In the genomic region with DNA sequence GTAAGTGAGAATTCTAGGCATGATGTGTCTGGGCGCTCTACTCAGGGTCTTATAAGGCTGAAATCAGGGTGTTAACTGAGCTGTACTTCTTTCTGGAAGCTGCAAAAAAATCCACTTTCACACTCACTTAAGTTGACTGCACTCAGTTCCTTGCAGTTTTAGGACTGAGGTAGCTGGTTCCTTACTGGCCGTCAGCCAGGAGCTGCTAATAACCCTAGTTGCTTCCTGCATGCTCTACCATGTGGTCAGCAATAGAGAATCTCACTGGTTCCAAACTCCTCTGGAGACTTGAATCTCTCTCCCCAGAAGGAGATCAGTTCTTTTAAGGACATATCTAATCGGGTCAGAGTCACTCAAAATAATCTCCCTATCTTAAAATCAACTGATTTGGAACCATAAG, we compare ENCODE assay signal across 19 cellular contexts.
DNase-seq lines count a peak whose midpoint lies in the region; ATAC-seq lines count a peak whose summit lies in the region.
"Had no signal": no experiment of that assay in that cellular context is flagged by ENCODE, and none has a peak within 500 bp of the region (broad histone marks: within the 10 kb centered on the region; RNA-seq: fewer than 3 reads in every experiment).

No MANE protein-coding gene starts in this region.

- in situ Hi-C loops in KBM-7 (cut with MboI; ENCODE audit: low pct_unique_long_range_greater_than_20kb, low sequenced_read_pairs) = no loop called here

- no peak for ATAC-seq in HG03565 (IDR thresholded peaks at IDR 0.05; ENCODE audit: unreplicated experiment)
- no peak for ATAC-seq in HG03108 (IDR thresholded peaks at IDR 0.05; ENCODE audit: unreplicated experiment)
- ATAC-seq: A549; activated T-cell treated with anti-CD3 and anti-CD28 coated beads, Interleukin-2, amount 50 U/mL, for 72 hours had no signal

- DNase-seq in A172 (ENCODE audit: low spot score) (peak; percentile 6), KBM-7 (peak; percentile 4), astrocyte of the hippocampus (ENCODE audit: low read depth, low spot score) (peak; percentile 19), glomerular visceral epithelial cell (ENCODE audit: extremely low spot score) (peak; percentile 30), RKO (ENCODE audit: low spot score) (no peak)
- no peak for DNase-seq in stimulated activated CD4-positive, alpha-beta T cell treated with anti-CD3 and anti-CD28 coated beads, Interleukin-15, amount 100 ng/mL, for 24 hours
- DNase-seq: activated CD4-positive, alpha-beta memory T cell treated with anti-CD3 and anti-CD28 coated beads, Interleukin-2, amount 10 ng/mL, durations not matched to agents 7 days and 5 days; activated T-cell treated with anti-CD3 and anti-CD28 coated beads, Interleukin-2, amount 50 U/mL, for 72 hours; CD4-positive, CD25-positive, alpha-beta regulatory T cell; EL; Karpas-422; NCI-H1694; NCI-H524 treated with DMSO at 0.1 percent for 48 hours; OCI-M1; sigmoid colon; stimulated activated CD4-positive, alpha-beta T cell treated with anti-CD3 and anti-CD28 coated beads, Interleukin-4, amount 100 ng/mL, for 24 hours had no signal

Comparison
In these comparisons a context has a peak if more than half of its experiments do, and no peak if none do; other contexts are left out.
1. DNase-seq: peak in A172 (single experiment), KBM-7 (single experiment), astrocyte of the hippocampus (single experiment) and glomerular visceral epithelial cell (single experiment); none in stimulated activated CD4-positive, alpha-beta T cell treated with anti-CD3 and anti-CD28 coated beads, Interleukin-15, amount 100 ng/mL, for 24 hours (single experiment) and RKO (single experiment).